In the genomic region with DNA sequence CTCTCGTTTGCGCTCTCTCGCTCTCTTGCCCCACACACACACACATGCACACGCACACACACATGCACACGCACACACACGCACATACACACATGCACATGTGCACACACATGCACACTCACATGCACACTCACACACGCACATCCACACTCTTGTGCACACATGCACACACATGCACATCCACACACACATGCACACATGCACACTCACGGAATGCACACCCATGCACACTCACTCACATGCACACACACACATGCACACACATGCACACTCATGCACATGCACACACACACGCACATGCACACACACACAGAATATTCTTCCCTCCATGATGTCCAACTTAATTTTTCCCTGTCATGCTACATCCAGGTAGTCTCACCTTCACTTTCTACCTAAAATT, we compare ENCODE assay signal across 20 cellular contexts.
"Had no signal": no experiment of that assay in that cellular context is flagged by ENCODE, and none has a peak within 500 bp of the region (broad histone marks: within the 10 kb centered on the region; RNA-seq: fewer than 3 reads in every experiment).

No MANE protein-coding gene starts in this region.

- H3K4me1 ChIP-seq: esophagus muscularis mucosa, psoas muscle, spleen, testis, tibial nerve had no signal

- H3K27me3 ChIP-seq: esophagus muscularis mucosa, neutrophil, spleen, testis, tibial nerve had no signal

- H3K27ac Mint-ChIP-seq: dendritic cell treated with granulocyte-macrophage colony-stimulating factor and Interleukin-4, amounts not matched to agents 40 ng/mL and 50 ng/mL, for 4 days; effector memory CD8-positive, alpha-beta T cell; naive thymus-derived CD4-positive, alpha-beta T cell; nephron progenitor cell; stimulated activated memory B cell treated with anti-CD40 and anti-IgM and Interleukin-4, amounts not matched to agents 10 μg/mL and 1 μg/mL and 100 μg/mL, for 72 hours; stimulated activated naive CD8-positive, alpha-beta T cell treated with anti-CD3 and anti-CD28 coated beads, Interleukin-15, amount 100 ng/mL, for 72 hours had no signal

- H3K27me3 Mint-ChIP-seq: dendritic cell treated with granulocyte-macrophage colony-stimulating factor and Interleukin-4, amounts not matched to agents 40 ng/mL and 50 ng/mL, for 4 days; effector memory CD8-positive, alpha-beta T cell; stimulated activated memory B cell treated with anti-CD40 and anti-IgM and Interleukin-4, amounts not matched to agents 10 μg/mL and 1 μg/mL and 100 μg/mL, for 72 hours; stimulated activated naive CD8-positive, alpha-beta T cell treated with anti-CD3 and anti-CD28 coated beads, Interleukin-15, amount 100 ng/mL, for 72 hours had no signal

- H3K9me3 ChIP-seq: esophagus muscularis mucosa, neutrophil, psoas muscle, spleen, testis, tibial nerve had no signal

- H3K36me3 ChIP-seq: esophagus muscularis mucosa, neutrophil, spleen, tibial nerve had no signal

- H3K4me3 Mint-ChIP-seq: dendritic cell treated with granulocyte-macrophage colony-stimulating factor and Interleukin-4, amounts not matched to agents 40 ng/mL and 50 ng/mL, for 4 days; effector memory CD8-positive, alpha-beta T cell; naive thymus-derived CD4-positive, alpha-beta T cell; nephron progenitor cell; stimulated activated memory B cell treated with anti-CD40 and anti-IgM and Interleukin-4, amounts not matched to agents 10 μg/mL and 1 μg/mL and 100 μg/mL, for 72 hours; stimulated activated naive CD8-positive, alpha-beta T cell treated with anti-CD3 and anti-CD28 coated beads, Interleukin-15, amount 100 ng/mL, for 72 hours had no signal

- H3K36me3 Mint-ChIP-seq: stimulated activated memory B cell treated with anti-CD40 and anti-IgM and Interleukin-4, amounts not matched to agents 10 μg/mL and 1 μg/mL and 100 μg/mL, for 72 hours had no signal

- H3K4me3 ChIP-seq: esophagus muscularis mucosa, psoas muscle, spleen, testis, tibial nerve had no signal

- H3K4me1 Mint-ChIP-seq: naive thymus-derived CD4-positive, alpha-beta T cell; nephron progenitor cell; stimulated activated memory B cell treated with anti-CD40 and anti-IgM and Interleukin-4, amounts not matched to agents 10 μg/mL and 1 μg/mL and 100 μg/mL, for 72 hours; stimulated activated naive CD8-positive, alpha-beta T cell treated with anti-CD3 and anti-CD28 coated beads, Interleukin-15, amount 100 ng/mL, for 72 hours had no signal

- ATAC-seq: effector memory CD8-positive, alpha-beta T cell; naive thymus-derived CD4-positive, alpha-beta T cell; psoas muscle; sciatic nerve; stimulated activated memory B cell treated with anti-CD40 and anti-IgM and Interleukin-4, amounts not matched to agents 10 μg/mL and 1 μg/mL and 100 μg/mL, for 72 hours; stimulated activated naive CD8-positive, alpha-beta T cell treated with anti-CD3 and anti-CD28 coated beads, Interleukin-15, amount 100 ng/mL, for 72 hours had no signal

- H3K27ac ChIP-seq: epithelial cell of prostate, esophagus muscularis mucosa, neutrophil, psoas muscle, spleen, testis, tibial nerve had no signal

- DNase-seq: effector memory CD8-positive, alpha-beta T cell; hippocampal formation; kidney glomerular epithelial cell; naive thymus-derived CD4-positive, alpha-beta T cell; nephron progenitor cell; psoas muscle; retina; spleen; stimulated activated CD4-positive, alpha-beta T cell treated with anti-CD3 and anti-CD28 coated beads, Interleukin-15, amount 100 ng/mL, for 24 hours; stimulated activated CD4-positive, alpha-beta T cell treated with anti-CD3 and anti-CD28 coated beads, Interleukin-1b, Interleukin-23, amount 100 ng/mL, for 48 hours; stimulated activated CD4-positive, alpha-beta T cell treated with anti-CD3 and anti-CD28 coated beads, Interleukin-4, amount 100 ng/mL, for 24 hours; stimulated activated naive CD8-positive, alpha-beta T cell treated with anti-CD3 and anti-CD28 coated beads, Interleukin-15, amount 100 ng/mL, for 72 hours; testis had no signal
